ENCODE assay signal across 15 cellular contexts in the genomic region with DNA sequence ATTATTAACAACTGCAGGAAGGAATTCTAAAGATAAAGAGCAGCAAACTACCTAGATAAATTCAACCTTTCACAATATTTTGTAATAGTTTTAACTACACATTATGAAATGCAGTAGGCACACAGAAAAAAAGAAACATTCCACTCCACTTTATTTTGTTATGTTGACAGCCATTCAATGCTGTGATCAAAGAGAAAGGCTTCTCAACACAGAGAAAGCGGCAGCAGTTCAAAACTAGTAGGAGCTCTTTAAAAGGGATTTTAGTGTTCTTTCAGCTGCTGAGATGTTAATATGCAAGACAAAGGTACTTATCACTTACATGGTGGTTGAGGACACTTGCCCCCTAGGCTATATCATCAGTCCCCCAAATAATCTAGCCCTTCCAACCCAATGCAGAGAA. TPM values are rescaled to one million over a fixed set of nuclear protein-coding genes. Genes with fewer than 3 reads are reported as not detected.
DNase-seq lines count a peak whose midpoint lies in the region; ATAC-seq, FAIRE-seq and TF ChIP-seq lines count a peak whose summit lies in the region.
"Had no signal": no experiment of that assay in that cellular context is flagged by ENCODE, and none has a peak within 500 bp of the region (broad histone marks: within the 10 kb centered on the region; RNA-seq: fewer than 3 reads in every experiment).

No MANE protein-coding gene starts in this region.

- H3K4me2 ChIP-seq in PC-9: peak overlapping the region; percentile 70

- H3F3A ChIP-seq in PC-9 (ENCODE audit: insufficient read depth, low read depth): peaks cover 16% of the 10 kb centered on the region

- TF ChIP-seq CTCF in PC-9 (conservative IDR thresholded peaks at IDR 0.05) (no peak), pancreas (IDR thresholded peaks at IDR 0.05) (no peak)

- POLR2A ChIA-PET in PC-9 (lab: Charles Lee; ENCODE audit: unreplicated experiment): no interaction called here

- BruUV-seq in PC-9 (replicated peaks; lab: Mats Ljungman, UMichigan): no TSS peak

- H4K20me1 ChIP-seq in PC-9 (ENCODE audit: insufficient read depth): peaks cover 19% of the 10 kb centered on the region; the same call in 1 of the 2 replicates

- CTCF ChIA-PET in PC-9 (lab: Charles Lee): no interaction called here

- H3K36me3 ChIP-seq in PC-9 (ENCODE audit: low read depth) (no peaks in the 10 kb centered on the region), pancreas (no peaks in the 10 kb centered on the region)
- H3K36me3 ChIP-seq: BE2C, SJSA1 had no signal

- intact Hi-C loops in PC-9 (cut with micrococcal nuclease; ENCODE audit: unreplicated experiment) (no loop called here), pancreas (cut with DNase I) (no loop called here)

- 49 to 73% methylated on average over 1 of the region's 1 CpG for WGBS in pancreas, 2 donors

- no peak overlapping the region for H2AFZ ChIP-seq in PC-9

- H3K79me2 ChIP-seq in PC-9 (ENCODE audit: low read depth): peaks cover 79% of the 10 kb centered on the region

- DNase-seq in PC-9 (no peak), pancreas (no peak), NCI-H2227 treated with DMSO at 0.1 percent for 48 hours (lab: John Stamatoyannopoulos, UW) (no peak), NCI-H1417 (lab: John Stamatoyannopoulos, UW) (no peak)
- DNase-seq in stimulated activated naive CD4-positive, alpha-beta T cell (lab: John Stamatoyannopoulos, UW): no peak
- DNase-seq: activated CD4-positive, alpha-beta memory T cell treated with anti-CD3 and anti-CD28 coated beads for 36 hours; BE2C; NCI-H345; stimulated activated CD4-positive, alpha-beta T cell treated with anti-CD3 and anti-CD28 coated beads, Interleukin-4, amount 100 ng/mL, for 4 hours had no signal

- no peaks in the 10 kb centered on the region for H3K9me3 ChIP-seq in PC-9 (ENCODE audit: insufficient read depth, low read depth)
- H3K9me3 ChIP-seq in iPS-18c (ENCODE audit: control insufficient read depth, insufficient read depth, low read length): no peaks in the 10 kb centered on the region
- H3K9me3 ChIP-seq in pancreas: no peaks in the 10 kb centered on the region
- H3K9me3 ChIP-seq: BE2C, SJSA1 had no signal

- H3K9me2 ChIP-seq in PC-9 (ENCODE audit: insufficient read depth): no peaks in the 10 kb centered on the region

- H3K27ac ChIP-seq in PC-9: no peak overlapping the region
- H3K27ac ChIP-seq in pancreas: peak overlapping the region in 3 of 4 donors; percentile 12 to 88 (median 78)
- H3K27ac ChIP-seq: SJSA1 had no signal

- FAIRE-seq in G401.6 (lab: Jason Lieb, UNC) (peak; percentile 57), pancreas (lab: Jason Lieb, UNC) (no peak)
- FAIRE-seq: GM12878 had no signal

- H3K4me3 ChIP-seq in PC-9: no peak overlapping the region
- peak overlapping the region; percentile 17; the same call in 1 of the 2 replicates for H3K4me3 ChIP-seq in iPS-18c (ENCODE audit: insufficient read depth, low read depth, low read length)
- no peak overlapping the region for H3K4me3 ChIP-seq in pancreas
- H3K4me3 ChIP-seq: GM12878, SJSA1 had no signal

- H3K27me3 ChIP-seq in PC-9 (ENCODE audit: insufficient read depth, low read depth) (no peaks in the 10 kb centered on the region), pancreas (no peaks in the 10 kb centered on the region)
- H3K27me3 ChIP-seq: BE2C, SJSA1 had no signal

- no peak for ATAC-seq in pancreas
- ATAC-seq: GM12878, HCT116, sciatic nerve had no signal

- H3K4me1 ChIP-seq in PC-9 (replicated peaks; ENCODE audit: insufficient read depth): peaks cover 49% of the 10 kb centered on the region
- peaks cover 36 to 47% (median 40%) of the 10 kb centered on the region in 3 donors for H3K4me1 ChIP-seq in pancreas
- H3K4me1 ChIP-seq: BE2C had no signal

RNA-seq across cellular contexts. Expression of gene CEMIP2, which starts 11.6 kb away (rescaled TPM):
- 60.7 and 77.0 TPM in 2 replicates for total RNA-seq in PC-9 (2021)
- total RNA-seq in pancreas: 10 to 100 TPM; 16.2 to 42.1 (median 27.3) TPM
- polyA plus RNA-seq in pancreas: 10 to 100 TPM; 14.3 to 18.5 TPM
